25 cellular contexts compared by ENCODE assay signal in the genomic region with DNA sequence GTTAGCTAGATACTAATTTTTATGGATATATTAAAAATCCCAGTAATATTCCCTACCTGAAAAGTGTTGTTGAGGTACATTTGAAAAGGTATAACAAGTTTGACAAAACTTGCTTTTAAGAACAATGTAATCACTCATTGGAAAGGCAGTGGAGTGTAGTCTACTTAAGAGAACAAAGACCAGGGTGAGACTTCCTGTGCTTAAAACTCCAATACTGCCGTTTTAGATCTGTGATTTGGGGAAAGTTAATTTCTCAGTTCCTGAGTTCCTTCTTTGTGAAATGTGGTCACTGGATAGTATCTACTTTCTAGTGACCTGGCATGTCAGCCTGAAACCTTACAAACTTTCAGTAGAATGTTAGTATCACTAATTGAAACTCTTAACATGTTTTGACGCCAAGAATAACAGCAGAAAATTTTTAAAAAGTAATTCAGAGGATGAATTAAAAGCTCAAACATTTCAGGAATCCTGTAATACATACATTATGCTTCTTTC. TPM values are rescaled to one million over a fixed set of nuclear protein-coding genes. Genes with fewer than 3 reads are reported as not detected.
"Had no signal": no experiment of that assay in that cellular context is flagged by ENCODE, and none has a peak within 500 bp of the region (broad histone marks: within the 10 kb centered on the region; RNA-seq: fewer than 3 reads in every experiment).

No MANE protein-coding gene starts in this region.

- DNase-seq: activated B cell treated with CpG ODN at 0.5 μM for 24 hours; activated CD4-positive, alpha-beta T cell treated with anti-CD3 and anti-CD28 coated beads, Interleukin-2, amount 10 ng/mL, durations not matched to agents 24 days and 14 days; activated CD8-positive, alpha-beta memory T cell treated with anti-CD3 and anti-CD28 coated beads, Interleukin-2, amount 50 U/mL, for 48 hours; activated CD8-positive, alpha-beta T cell treated with anti-CD3 and anti-CD28 coated beads, Interleukin-2, amount 10 ng/mL, durations not matched to agents 7 days and 5 days; activated effector memory CD4-positive, alpha-beta T cell treated with anti-CD3 and anti-CD28 coated beads, Interleukin-2, amount 50 U/mL, for 16 hours; activated T-cell treated with anti-CD3 and anti-CD28 coated beads, Interleukin-2, amount 50 U/mL, for 72 hours; erythroblast; foreskin melanocyte; glutamatergic neuron; hypothalamus; kidney; left ventricle myocardium inferior; naive thymus-derived CD8-positive, alpha-beta T cell; sigmoid colon; spleen; stimulated activated CD4-positive, alpha-beta T cell treated with anti-CD3 and anti-CD28 coated beads, Interleukin-4, amount 100 ng/mL, for 4 hours; upper lobe of right lung had no signal

- H3K4me3 Mint-ChIP-seq: activated B cell treated with CpG ODN at 0.5 μM for 24 hours; activated CD4-positive, alpha-beta T cell treated with anti-CD3 and anti-CD28 coated beads, Interleukin-2, amount 10 ng/mL, durations not matched to agents 24 days and 14 days; activated CD8-positive, alpha-beta T cell treated with anti-CD3 and anti-CD28 coated beads, Interleukin-2, amount 10 ng/mL, durations not matched to agents 7 days and 5 days; activated naive CD4-positive, alpha-beta T cell treated with anti-CD3 and anti-CD28 coated beads, Interleukin-2, amount 50 U/mL, for 24 hours; activated T-cell treated with anti-CD3 and anti-CD28 coated beads, Interleukin-2, amount 50 U/mL, for 72 hours; memory B cell; naive thymus-derived CD8-positive, alpha-beta T cell; stimulated activated memory B cell treated with anti-CD40 and anti-IgM and Interleukin-4, amounts not matched to agents 10 μg/mL and 1 μg/mL and 100 μg/mL, for 72 hours; T-helper 2 cell treated with Interferon-gamma antibody and Interleukin-4, amounts not matched to agents 5 μg/mL and 100 μg/mL, for 36 hours had no signal

- ATAC-seq: activated CD8-positive, alpha-beta T cell treated with anti-CD3 and anti-CD28 coated beads, Interleukin-2, amount 10 ng/mL, durations not matched to agents 7 days and 5 days; activated T-cell treated with anti-CD3 and anti-CD28 coated beads, Interleukin-2, amount 50 U/mL, for 72 hours; naive thymus-derived CD8-positive, alpha-beta T cell; stimulated activated memory B cell treated with anti-CD40 and anti-IgM and Interleukin-4, amounts not matched to agents 10 μg/mL and 1 μg/mL and 100 μg/mL, for 72 hours; upper lobe of right lung had no signal

- H3K27me3 Mint-ChIP-seq: activated B cell treated with CpG ODN at 0.5 μM for 24 hours; activated CD4-positive, alpha-beta T cell treated with anti-CD3 and anti-CD28 coated beads, Interleukin-2, amount 10 ng/mL, durations not matched to agents 24 days and 14 days; activated naive CD4-positive, alpha-beta T cell treated with anti-CD3 and anti-CD28 coated beads, Interleukin-2, amount 50 U/mL, for 24 hours; memory B cell; naive thymus-derived CD8-positive, alpha-beta T cell; stimulated activated memory B cell treated with anti-CD40 and anti-IgM and Interleukin-4, amounts not matched to agents 10 μg/mL and 1 μg/mL and 100 μg/mL, for 72 hours had no signal

- H3K36me3 ChIP-seq: ascending aorta, left ventricle myocardium inferior, neutrophil, sigmoid colon, spleen, thoracic aorta, upper lobe of right lung had no signal

- H3K27ac Mint-ChIP-seq: activated B cell treated with CpG ODN at 0.5 μM for 24 hours; activated CD4-positive, alpha-beta T cell treated with anti-CD3 and anti-CD28 coated beads, Interleukin-2, amount 10 ng/mL, durations not matched to agents 24 days and 14 days; activated CD8-positive, alpha-beta T cell treated with anti-CD3 and anti-CD28 coated beads, Interleukin-2, amount 10 ng/mL, durations not matched to agents 7 days and 5 days; activated naive CD4-positive, alpha-beta T cell treated with anti-CD3 and anti-CD28 coated beads, Interleukin-2, amount 50 U/mL, for 24 hours; activated T-cell treated with anti-CD3 and anti-CD28 coated beads, Interleukin-2, amount 50 U/mL, for 72 hours; memory B cell; naive thymus-derived CD8-positive, alpha-beta T cell; stimulated activated memory B cell treated with anti-CD40 and anti-IgM and Interleukin-4, amounts not matched to agents 10 μg/mL and 1 μg/mL and 100 μg/mL, for 72 hours; T-helper 2 cell treated with Interferon-gamma antibody and Interleukin-4, amounts not matched to agents 5 μg/mL and 100 μg/mL, for 36 hours had no signal

- H3K9ac ChIP-seq: parathyroid adenoma had no signal

- H3K4me3 ChIP-seq: ascending aorta, left ventricle myocardium inferior, sigmoid colon, spleen, thoracic aorta, upper lobe of right lung had no signal

- H3K36me3 Mint-ChIP-seq: activated naive CD4-positive, alpha-beta T cell treated with anti-CD3 and anti-CD28 coated beads, Interleukin-2, amount 50 U/mL, for 24 hours; memory B cell; naive thymus-derived CD8-positive, alpha-beta T cell; stimulated activated memory B cell treated with anti-CD40 and anti-IgM and Interleukin-4, amounts not matched to agents 10 μg/mL and 1 μg/mL and 100 μg/mL, for 72 hours had no signal

- H3K27ac ChIP-seq: left ventricle myocardium inferior, neutrophil, parathyroid adenoma, upper lobe of right lung had no signal

- H3K27me3 ChIP-seq: ascending aorta, neutrophil, sigmoid colon, spleen, upper lobe of right lung had no signal

- H3K9me3 ChIP-seq: ascending aorta, left ventricle myocardium inferior, neutrophil, sigmoid colon, spleen, thoracic aorta, upper lobe of right lung had no signal

- H3K4me1 ChIP-seq: parathyroid adenoma, spleen, upper lobe of right lung had no signal

- H3K4me1 Mint-ChIP-seq: activated B cell treated with CpG ODN at 0.5 μM for 24 hours; activated CD4-positive, alpha-beta T cell treated with anti-CD3 and anti-CD28 coated beads, Interleukin-2, amount 10 ng/mL, durations not matched to agents 24 days and 14 days; activated naive CD4-positive, alpha-beta T cell treated with anti-CD3 and anti-CD28 coated beads, Interleukin-2, amount 50 U/mL, for 24 hours; memory B cell; naive thymus-derived CD8-positive, alpha-beta T cell; stimulated activated memory B cell treated with anti-CD40 and anti-IgM and Interleukin-4, amounts not matched to agents 10 μg/mL and 1 μg/mL and 100 μg/mL, for 72 hours had no signal

- H3K9me3 Mint-ChIP-seq: activated B cell treated with CpG ODN at 0.5 μM for 24 hours; activated CD4-positive, alpha-beta T cell treated with anti-CD3 and anti-CD28 coated beads, Interleukin-2, amount 10 ng/mL, durations not matched to agents 24 days and 14 days; stimulated activated memory B cell treated with anti-CD40 and anti-IgM and Interleukin-4, amounts not matched to agents 10 μg/mL and 1 μg/mL and 100 μg/mL, for 72 hours; T-helper 2 cell treated with Interferon-gamma antibody and Interleukin-4, amounts not matched to agents 5 μg/mL and 100 μg/mL, for 36 hours had no signal

- H2AFZ ChIP-seq: parathyroid adenoma had no signal

RNA-seq across cellular contexts. Expression of a gene that starts 56.8 kb away (rescaled TPM):
- total RNA-seq: activated B cell treated with CpG ODN at 0.5 μM for 24 hours; activated CD4-positive, alpha-beta T cell treated with anti-CD3 and anti-CD28 coated beads, Interleukin-2, amount 10 ng/mL, durations not matched to agents 24 days and 14 days; activated CD8-positive, alpha-beta T cell treated with anti-CD3 and anti-CD28 coated beads, Interleukin-2, amount 10 ng/mL, durations not matched to agents 7 days and 5 days; activated T-cell treated with anti-CD3 and anti-CD28 coated beads, Interleukin-2, amount 50 U/mL, for 72 hours; naive thymus-derived CD8-positive, alpha-beta T cell had no signal
- polyA plus RNA-seq: naive thymus-derived CD8-positive, alpha-beta T cell had no signal
